Comparison of ENCODE assay signal across 29 cellular contexts in the genomic region with DNA sequence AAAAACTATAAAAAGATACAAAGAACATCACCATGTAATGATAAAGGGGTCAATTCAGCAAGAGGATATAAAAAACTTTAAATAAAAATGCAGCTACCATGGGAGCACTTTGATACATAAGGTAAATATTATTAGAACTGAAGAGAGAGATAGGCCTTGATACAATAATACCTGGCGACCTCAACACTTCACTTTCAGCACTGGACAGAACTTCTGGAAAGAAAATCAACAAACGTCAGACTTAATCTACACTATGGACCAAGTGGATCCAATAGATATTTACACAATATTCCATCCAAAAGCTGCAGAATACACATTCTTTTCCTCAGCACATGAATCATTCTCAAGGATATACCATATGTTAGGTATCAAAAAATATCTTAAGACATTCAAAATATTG. TPM values are rescaled to one million over a fixed set of nuclear protein-coding genes. Genes with fewer than 3 reads are reported as not detected.
"Had no signal": no experiment of that assay in that cellular context is flagged by ENCODE, and none has a peak within 500 bp of the region (broad histone marks: within the 10 kb centered on the region; RNA-seq: fewer than 3 reads in every experiment).

No MANE protein-coding gene starts in this region.

- FAIRE-seq: endothelial cell of umbilical vein had no signal

- H3K36me3 ChIP-seq: colonic mucosa, esophagus muscularis mucosa, esophagus squamous epithelium, gastrocnemius medialis, gastroesophageal sphincter, heart left ventricle, heart right ventricle had no signal

- H3K4me3 Mint-ChIP-seq: dendritic cell treated with granulocyte-macrophage colony-stimulating factor and Interleukin-4, amounts not matched to agents 40 ng/mL and 50 ng/mL, for 4 days; effector memory CD8-positive, alpha-beta T cell; endodermal cell had no signal

- H3K4me2 ChIP-seq: hepatocyte had no signal

- ATAC-seq: effector memory CD8-positive, alpha-beta T cell; esophagus mucosa; foreskin keratinocyte; gastrocnemius medialis; gastroesophageal sphincter; heart left ventricle; heart right ventricle had no signal

- H3K4me1 Mint-ChIP-seq: endodermal cell had no signal

- H3K4me3 ChIP-seq: colonic mucosa, coronary artery, dorsolateral prefrontal cortex, esophagus muscularis mucosa, esophagus squamous epithelium, gastrocnemius medialis, gastroesophageal sphincter, heart left ventricle, heart right ventricle, hepatocyte had no signal

- H3K4me1 ChIP-seq: colonic mucosa, esophagus muscularis mucosa, esophagus squamous epithelium, foreskin keratinocyte, gastrocnemius medialis, gastroesophageal sphincter, heart left ventricle, heart right ventricle had no signal

- H3K9me3 Mint-ChIP-seq: dendritic cell treated with granulocyte-macrophage colony-stimulating factor and Interleukin-4, amounts not matched to agents 40 ng/mL and 50 ng/mL, for 4 days; effector memory CD8-positive, alpha-beta T cell; endodermal cell had no signal

- DNase-seq: colonic mucosa; cortex of kidney; dermis blood vessel endothelial cell; dorsolateral prefrontal cortex; effector CD4-positive, alpha-beta T cell; effector CD8-positive, alpha-beta T cell; effector memory CD4-positive, alpha-beta T cell; effector memory CD8-positive, alpha-beta T cell; endodermal cell; erythroblast; esophagus squamous epithelium; foreskin fibroblast; foreskin keratinocyte; foreskin melanocyte; gastrocnemius medialis; glutamatergic neuron; head of caudate nucleus; heart left ventricle; heart right ventricle had no signal

- H3K27me3 Mint-ChIP-seq: dendritic cell treated with granulocyte-macrophage colony-stimulating factor and Interleukin-4, amounts not matched to agents 40 ng/mL and 50 ng/mL, for 4 days had no signal

- H3K27ac Mint-ChIP-seq: dendritic cell treated with granulocyte-macrophage colony-stimulating factor and Interleukin-4, amounts not matched to agents 40 ng/mL and 50 ng/mL, for 4 days; effector memory CD8-positive, alpha-beta T cell; endodermal cell had no signal

- H3K9me3 ChIP-seq: colonic mucosa, esophagus muscularis mucosa, esophagus squamous epithelium, gastrocnemius medialis, gastroesophageal sphincter, heart left ventricle, heart right ventricle had no signal

- H3K27ac ChIP-seq: colonic mucosa, coronary artery, dorsolateral prefrontal cortex, epithelial cell of prostate, esophagus muscularis mucosa, esophagus squamous epithelium, foreskin keratinocyte, gastrocnemius medialis, gastroesophageal sphincter, heart left ventricle, heart right ventricle, hepatocyte had no signal

RNA-seq across cellular contexts. Expression of a gene that starts 42.0 kb away (rescaled TPM):
- total RNA-seq: endothelial cell of umbilical vein, epithelial cell of proximal tubule, foreskin keratinocyte, hepatocyte had no signal
- polyA plus RNA-seq: endothelial cell of umbilical vein, fibroblast of lung, foreskin keratinocyte, hepatocyte had no signal
